Comparison of ENCODE assay signal across 20 cellular contexts in the genomic region with DNA sequence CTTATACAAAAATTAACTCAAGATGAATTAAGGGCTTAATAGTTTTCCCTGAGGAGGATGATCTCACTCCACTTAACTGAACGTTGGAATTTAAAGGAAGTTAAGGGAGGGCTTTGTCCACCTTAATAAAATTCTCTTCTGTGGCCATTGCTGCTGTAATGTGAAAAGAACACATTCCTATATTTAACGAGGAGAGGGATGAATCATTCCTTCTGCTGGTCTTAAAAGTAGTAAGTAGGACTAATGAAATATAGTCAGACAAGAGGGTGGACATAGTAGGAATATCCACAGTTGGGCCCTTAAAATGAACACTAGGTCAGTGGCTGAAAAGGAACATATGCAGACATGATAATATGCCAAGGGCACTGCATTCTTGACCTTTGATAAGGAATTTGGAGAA.
"Had no signal": no experiment of that assay in that cellular context is flagged by ENCODE, and none has a peak within 500 bp of the region (broad histone marks: within the 10 kb centered on the region; RNA-seq: fewer than 3 reads in every experiment).

No MANE protein-coding gene starts in this region.

- H3K27ac ChIP-seq: breast epithelium, coronary artery, epithelial cell of prostate, foreskin keratinocyte, left lung, neutrophil, pancreas, thyroid gland had no signal

- DNase-seq: activated CD4-positive, alpha-beta memory T cell treated with anti-CD3 and anti-CD28 coated beads for 36 hours; activated CD4-positive, alpha-beta T cell treated with anti-CD3 and anti-CD28 coated beads for 48 hours; activated naive CD4-positive, alpha-beta T cell treated with Interleukin-2 at 50 U/mL for 16 hours; activated naive CD8-positive, alpha-beta T cell treated with anti-CD3 and anti-CD28 coated beads for 36 hours; activated T-cell treated with anti-CD3 and anti-CD28 coated beads, Interleukin-2, amount 50 U/mL, for 48 hours; left lung; midbrain; pancreas; right cardiac atrium; stimulated activated CD4-positive, alpha-beta T cell treated with anti-CD3 and anti-CD28 coated beads, Interleukin-12 subunit alpha, Interleukin-12 subunit beta, amount 100 ng/mL, for 4 hours; stimulated activated CD4-positive, alpha-beta T cell treated with anti-CD3 and anti-CD28 coated beads, Interleukin-4, amount 100 ng/mL, for 4 hours; substantia nigra; T1000; thyroid gland had no signal

- H3K9me3 ChIP-seq: breast epithelium, left lung, neutrophil, pancreas, thyroid gland had no signal

- H3K4me3 ChIP-seq: breast epithelium, coronary artery, left lung, pancreas, thyroid gland had no signal

- H3K27me3 ChIP-seq: breast epithelium, foreskin keratinocyte, left lung, neutrophil, pancreas, thyroid gland had no signal

- H3K36me3 ChIP-seq: breast epithelium, left lung, neutrophil, pancreas, thyroid gland had no signal

- H3K4me1 ChIP-seq: breast epithelium, left lung, thyroid gland had no signal

- ATAC-seq: foreskin keratinocyte; left lung; natural killer cell treated with Interleukin-12 subunit alpha and Interleukin-12 subunit beta and Interleukin-15 and Interleukin-18, amount 100 ng/mL, for 72 hours; pancreas; right cardiac atrium had no signal
